ENCODE assay signal across 1 cellular context in genomic region chr16:87336850-87337240, GRCh38.
TF ChIP-seq lines count a peak whose summit lies in the region.

No MANE protein-coding gene starts in this region.

TF ChIP-seq in GM12878, 131 proteins besides CTCF, POLR2A, EP300 and RAD21:
- TF ChIP-seq RB1 (IDR thresholded peaks at IDR 0.05; ENCODE audit: borderline replicate concordance) (no peak), GATAD2B (conservative IDR thresholded peaks at IDR 0.05; ENCODE audit: low read depth) (no peak)
